3 cellular contexts compared by ENCODE assay signal in genomic region chrY:8358161-8358560, GRCh38.
"Had no signal": no experiment of that assay in that cellular context is flagged by ENCODE, and none has a peak within 500 bp of the region (broad histone marks: within the 10 kb centered on the region; RNA-seq: fewer than 3 reads in every experiment).

No MANE protein-coding gene starts in this region.

- ATAC-seq: GM12878 had no signal

- DNase-seq: GDM1, GF-D8 had no signal
